8 cellular contexts compared by ENCODE assay signal in genomic region chr2:61470122-61470951, GRCh38. TPM values are rescaled to one million over a fixed set of nuclear protein-coding genes. Genes with fewer than 3 reads are reported as not detected.
DNase-seq lines count a peak whose midpoint lies in the region; ATAC-seq and FAIRE-seq lines count a peak whose summit lies in the region.

No MANE protein-coding gene starts in this region.

- peaks cover 31% of the 10 kb centered on the region for H3K4me1 Mint-ChIP-seq in activated CD4-positive, alpha-beta memory T cell treated with anti-CD3 and anti-CD28 coated beads, Interleukin-2, amount 10 ng/mL, durations not matched to agents 7 days and 5 days

- H3K27ac Mint-ChIP-seq in activated CD4-positive, alpha-beta memory T cell treated with anti-CD3 and anti-CD28 coated beads, Interleukin-2, amount 10 ng/mL, durations not matched to agents 7 days and 5 days, result peak overlapping the region; percentile 95

- DNase-seq in 8988T (peak; percentile 78), GM18507 (ENCODE audit: extremely low spot score, insufficient read length, low read depth) (peak; percentile 59), NCI-H510A treated with DMSO at 0.1 percent for 48 hours (lab: John Stamatoyannopoulos, UW) (peak; percentile 77), ecto neural progenitor cell (ENCODE audit: low spot score) (peak; percentile 95), lung microvascular endothelial cell (ENCODE audit: low read depth in 2 of 2) (peak; percentile 82 to 88)
- peak; percentile 83 for DNase-seq in activated CD4-positive, alpha-beta memory T cell treated with anti-CD3 and anti-CD28 coated beads, Interleukin-2, amount 10 ng/mL, durations not matched to agents 7 days and 5 days
- peak; percentile 74 to 77 (median 75) for DNase-seq in stimulated activated CD4-positive, alpha-beta T cell treated with anti-CD3 and anti-CD28 coated beads, TNF-alpha, amount 100 ng/mL, for 4 hours (ENCODE audit: low read depth in 3 of 3)

- CTCF ChIA-PET in activated CD4-positive, alpha-beta memory T cell treated with anti-CD3 and anti-CD28 coated beads, Interleukin-2, amount 10 ng/mL, durations not matched to agents 7 days and 5 days (lab: Charles Lee), result interaction anchor here (3.2 kb wide), 1 partner anchor 44 kb away, joined by 17 read pairs; no protein-coding TSS in a partner anchor

- H3K9me3 Mint-ChIP-seq in activated CD4-positive, alpha-beta memory T cell treated with anti-CD3 and anti-CD28 coated beads, Interleukin-2, amount 10 ng/mL, durations not matched to agents 7 days and 5 days, result no peaks in the 10 kb centered on the region

- POLR2A ChIA-PET in activated CD4-positive, alpha-beta memory T cell treated with anti-CD3 and anti-CD28 coated beads, Interleukin-2, amount 10 ng/mL, durations not matched to agents 7 days and 5 days (lab: Charles Lee), result interaction anchor here (0.9 to 2.6 kb wide), 9 partner anchors 11 to 335 kb away, joined by 3 to 22 read pairs (median 4); partner anchors contain the start of gene XPO1

- peak overlapping the region; percentile 91 for H3K4me3 Mint-ChIP-seq in activated CD4-positive, alpha-beta memory T cell treated with anti-CD3 and anti-CD28 coated beads, Interleukin-2, amount 10 ng/mL, durations not matched to agents 7 days and 5 days

- ATAC-seq in HG03097 (IDR thresholded peaks at IDR 0.05; ENCODE audit: low FRiP score, unreplicated experiment), result peak; percentile 23

- no peak for FAIRE-seq in GM18507 (lab: Jason Lieb, UNC)

- no peaks in the 10 kb centered on the region for H3K27me3 Mint-ChIP-seq in activated CD4-positive, alpha-beta memory T cell treated with anti-CD3 and anti-CD28 coated beads, Interleukin-2, amount 10 ng/mL, durations not matched to agents 7 days and 5 days

- H3K36me3 Mint-ChIP-seq in activated CD4-positive, alpha-beta memory T cell treated with anti-CD3 and anti-CD28 coated beads, Interleukin-2, amount 10 ng/mL, durations not matched to agents 7 days and 5 days (ENCODE audit: low read depth), result peaks cover 16% of the 10 kb centered on the region

RNA-seq across cellular contexts. Expression of gene USP34, which starts 0.6 kb away (rescaled TPM):
- total RNA-seq in activated CD4-positive, alpha-beta memory T cell treated with anti-CD3 and anti-CD28 coated beads, Interleukin-2, amount 10 ng/mL, durations not matched to agents 7 days and 5 days, result 10 to 100 TPM; 77.5 to 79.4 TPM
- total RNA-seq in lung microvascular endothelial cell, result 64.9 and 91.5 TPM in 2 replicates

Comparison
In these comparisons a context has a peak if more than half of its experiments do, and no peak if none do; other contexts are left out.
1. Peak in every context shown above with its lines: DNase-seq and ATAC-seq.